13 cellular contexts compared by ENCODE assay signal in genomic region chr12:123238330-123238682, GRCh38. TPM values are rescaled to one million over a fixed set of nuclear protein-coding genes. Genes with fewer than 3 reads are reported as not detected.
A peak's percentile ranks its signal among the peaks of the same experiment; 100 is the strongest.
DNase-seq lines count a peak whose midpoint lies in the region; ATAC-seq and TF ChIP-seq lines count a peak whose summit lies in the region.
"Had no signal": no experiment of that assay in that cellular context is flagged by ENCODE, and none has a peak within 500 bp of the region (broad histone marks: within the 10 kb centered on the region; RNA-seq: fewer than 3 reads in every experiment).

No MANE protein-coding gene starts in this region.

- POLR2A ChIA-PET in CD8-positive, alpha-beta T cell (lab: Charles Lee): interaction anchor here (0.6 to 2.4 kb wide), 7 partner anchors 9 to 1774 kb away, joined by 3 to 17 read pairs (median 7); no protein-coding TSS in a partner anchor
- POLR2A ChIA-PET in naive thymus-derived CD8-positive, alpha-beta T cell (lab: Charles Lee): interaction anchor here (0.6 to 3.0 kb wide), 12 partner anchors 8 to 463 kb away, joined by 3 to 19 read pairs (median 5); partner anchors contain the start of gene CCDC62

- intact Hi-C loops in CD8-positive, alpha-beta T cell (cut with DNase I, micrococcal nuclease): loop anchor here (1.0 to 10.0 kb wide), 7 partner anchors 36 to 714 kb away; partner anchors contain the start of genes KNTC1 (in 1 of the 2) and RSRC2 (in 1 of the 2)
- intact Hi-C loops in activated T-helper 1 cell treated with anti-CD3 and anti-CD28 coated beads, Interleukin-12 subunit alpha, Interleukin-12 subunit beta, Interleukin-2, Interleukin-4 antibody, amounts not matched to agents 30 ng/mL and 10 ng/mL and 1 ng/mL, durations not matched to agents 14 hours and 24 hours and 36 hours (cut with micrococcal nuclease): loop anchor here (1.0 to 10.0 kb wide), 8 partner anchors 38 to 1154 kb away; partner anchors contain the start of genes DIABLO, KNTC1, OGFOD2 and PITPNM2

- no peaks in the 10 kb centered on the region for H3K27me3 ChIP-seq in CD8-positive, alpha-beta T cell (ENCODE audit: insufficient read depth, low read length)
- H3K27me3 ChIP-seq: ascending aorta, heart right ventricle, SJCRH30 had no signal

- DNase-seq in CD8-positive, alpha-beta T cell: no peak
- no peak for DNase-seq in activated T-helper 1 cell treated with anti-CD3 and anti-CD28 coated beads, Interleukin-12 subunit alpha, Interleukin-12 subunit beta, Interleukin-2, Interleukin-4 antibody, amounts not matched to agents 30 ng/mL and 10 ng/mL and 1 ng/mL, durations not matched to agents 14 hours and 24 hours and 36 hours (ENCODE audit: low spot score)
- DNase-seq in naive thymus-derived CD8-positive, alpha-beta T cell: no peak
- DNase-seq in stimulated activated CD4-positive, alpha-beta T cell treated with anti-CD3 and anti-CD28 coated beads, Interleukin-4, amount 100 ng/mL, for 4 hours: no peak
- DNase-seq in cortex of kidney (lab: John Stamatoyannopoulos, UW) (no peak), NCI-H2171 treated with DMSO at 0.1 percent for 48 hours (lab: John Stamatoyannopoulos, UW) (no peak)
- DNase-seq: kidney had no signal

- H3K27me3 Mint-ChIP-seq in CD8-positive, alpha-beta T cell (ENCODE audit: low read depth): no peaks in the 10 kb centered on the region
- peaks cover under 1% of the 10 kb centered on the region for H3K27me3 Mint-ChIP-seq in activated T-helper 1 cell treated with anti-CD3 and anti-CD28 coated beads, Interleukin-12 subunit alpha, Interleukin-12 subunit beta, Interleukin-2, Interleukin-4 antibody, amounts not matched to agents 30 ng/mL and 10 ng/mL and 1 ng/mL, durations not matched to agents 14 hours and 24 hours and 36 hours (ENCODE audit: insufficient read depth)
- no peaks in the 10 kb centered on the region for H3K27me3 Mint-ChIP-seq in naive thymus-derived CD8-positive, alpha-beta T cell

- no peaks in the 10 kb centered on the region for H3K9me3 ChIP-seq in CD8-positive, alpha-beta T cell (ENCODE audit: low read length)
- H3K9me3 ChIP-seq: ascending aorta, heart right ventricle, SJCRH30 had no signal

- peaks cover 64% of the 10 kb centered on the region for H3K4me1 Mint-ChIP-seq in CD8-positive, alpha-beta T cell (ENCODE audit: low read depth)
- peaks cover 52% of the 10 kb centered on the region for H3K4me1 Mint-ChIP-seq in activated T-helper 1 cell treated with anti-CD3 and anti-CD28 coated beads, Interleukin-12 subunit alpha, Interleukin-12 subunit beta, Interleukin-2, Interleukin-4 antibody, amounts not matched to agents 30 ng/mL and 10 ng/mL and 1 ng/mL, durations not matched to agents 14 hours and 24 hours and 36 hours (ENCODE audit: low read depth)
- H3K4me1 Mint-ChIP-seq in naive thymus-derived CD8-positive, alpha-beta T cell: peaks cover 16 to 72% (median 61%) of the 10 kb centered on the region in 4 donors

- H3K36me3 ChIP-seq in CD8-positive, alpha-beta T cell (ENCODE audit: insufficient read depth, low read length): no peaks in the 10 kb centered on the region

- TF ChIP-seq CTCF in C4-2B (conservative IDR thresholded peaks at IDR 0.05): peak; percentile 61
- TF ChIP-seq CTCF in CD8-positive, alpha-beta T cell (IDR thresholded peaks at IDR 0.05): no peak

- H3K36me3 Mint-ChIP-seq in CD8-positive, alpha-beta T cell: peaks cover 40% of the 10 kb centered on the region
- H3K36me3 Mint-ChIP-seq in activated T-helper 1 cell treated with anti-CD3 and anti-CD28 coated beads, Interleukin-12 subunit alpha, Interleukin-12 subunit beta, Interleukin-2, Interleukin-4 antibody, amounts not matched to agents 30 ng/mL and 10 ng/mL and 1 ng/mL, durations not matched to agents 14 hours and 24 hours and 36 hours (ENCODE audit: low read depth): peaks cover 27% of the 10 kb centered on the region
- peaks cover 0 to 55% (median 4%) of the 10 kb centered on the region in 3 donors for H3K36me3 Mint-ChIP-seq in naive thymus-derived CD8-positive, alpha-beta T cell

- H3K4me3 ChIP-seq in CD8-positive, alpha-beta T cell (ENCODE audit: low read depth, low read length): no peak overlapping the region
- H3K4me3 ChIP-seq: ascending aorta, heart right ventricle, SJCRH30, smooth muscle cell had no signal

- H3K4me1 ChIP-seq in CD8-positive, alpha-beta T cell (ENCODE audit: insufficient read depth, low read length): peaks cover 65% of the 10 kb centered on the region
- H3K4me1 ChIP-seq: SJCRH30 had no signal

- ATAC-seq in CD8-positive, alpha-beta T cell: no peak
- no peak for ATAC-seq in naive thymus-derived CD8-positive, alpha-beta T cell
- ATAC-seq in GM19324 (IDR thresholded peaks at IDR 0.05; ENCODE audit: low FRiP score, unreplicated experiment): no peak
- ATAC-seq: heart right ventricle had no signal

- H3K27ac Mint-ChIP-seq in CD8-positive, alpha-beta T cell: peak overlapping the region; percentile 95
- H3K27ac Mint-ChIP-seq in activated T-helper 1 cell treated with anti-CD3 and anti-CD28 coated beads, Interleukin-12 subunit alpha, Interleukin-12 subunit beta, Interleukin-2, Interleukin-4 antibody, amounts not matched to agents 30 ng/mL and 10 ng/mL and 1 ng/mL, durations not matched to agents 14 hours and 24 hours and 36 hours: peak overlapping the region; percentile 86
- H3K27ac Mint-ChIP-seq in naive thymus-derived CD8-positive, alpha-beta T cell: peak overlapping the region; percentile 75 to 94 (median 90)

- no peak overlapping the region for H3K27ac ChIP-seq in C4-2B
- no peak overlapping the region for H3K27ac ChIP-seq in CD8-positive, alpha-beta T cell (ENCODE audit: low read depth, low read length)
- H3K27ac ChIP-seq: ascending aorta, SJCRH30 had no signal

- H3K4me3 Mint-ChIP-seq in CD8-positive, alpha-beta T cell: peak overlapping the region; percentile 71
- peak overlapping the region; percentile 65 for H3K4me3 Mint-ChIP-seq in activated T-helper 1 cell treated with anti-CD3 and anti-CD28 coated beads, Interleukin-12 subunit alpha, Interleukin-12 subunit beta, Interleukin-2, Interleukin-4 antibody, amounts not matched to agents 30 ng/mL and 10 ng/mL and 1 ng/mL, durations not matched to agents 14 hours and 24 hours and 36 hours
- peak overlapping the region in 9 of 10 donors; percentile 46 to 78 (median 72) for H3K4me3 Mint-ChIP-seq in naive thymus-derived CD8-positive, alpha-beta T cell

- CTCF ChIA-PET in CD8-positive, alpha-beta T cell (lab: Charles Lee): interaction anchor here (0.6 to 3.7 kb wide), 54 partner anchors 13 to 1510 kb away, joined by 3 to 63 read pairs (median 4); partner anchors contain the start of gene ABCB9

- no peaks in the 10 kb centered on the region for H3K9me3 Mint-ChIP-seq in CD8-positive, alpha-beta T cell
- H3K9me3 Mint-ChIP-seq in activated T-helper 1 cell treated with anti-CD3 and anti-CD28 coated beads, Interleukin-12 subunit alpha, Interleukin-12 subunit beta, Interleukin-2, Interleukin-4 antibody, amounts not matched to agents 30 ng/mL and 10 ng/mL and 1 ng/mL, durations not matched to agents 14 hours and 24 hours and 36 hours: no peaks in the 10 kb centered on the region
- no peaks in the 10 kb centered on the region for H3K9me3 Mint-ChIP-seq in naive thymus-derived CD8-positive, alpha-beta T cell

RNA-seq across cellular contexts. Expression of gene MTRFR, which starts 5.1 kb away (rescaled TPM):
- total RNA-seq in CD8-positive, alpha-beta T cell: 10 to 100 TPM; 37.7 to 39.4 TPM
- total RNA-seq in activated T-helper 1 cell treated with anti-CD3 and anti-CD28 coated beads, Interleukin-12 subunit alpha, Interleukin-12 subunit beta, Interleukin-2, Interleukin-4 antibody, amounts not matched to agents 30 ng/mL and 10 ng/mL and 1 ng/mL, durations not matched to agents 14 hours and 24 hours and 36 hours: 32.6 and 34.2 TPM in 2 replicates
- total RNA-seq in naive thymus-derived CD8-positive, alpha-beta T cell: 10 to 100 TPM; 61.0 to 62.0 TPM
- 10 to 100 TPM; 45.2 to 63.6 (median 56.5) TPM for polyA plus RNA-seq in naive thymus-derived CD8-positive, alpha-beta T cell

RNA-seq across cellular contexts. Expression of gene MPHOSPH9, which starts 5.4 kb away (rescaled TPM):
- 10 to 100 TPM; 82.2 to 84.4 TPM for total RNA-seq in CD8-positive, alpha-beta T cell
- 87.3 and 89.9 TPM in 2 replicates for total RNA-seq in activated T-helper 1 cell treated with anti-CD3 and anti-CD28 coated beads, Interleukin-12 subunit alpha, Interleukin-12 subunit beta, Interleukin-2, Interleukin-4 antibody, amounts not matched to agents 30 ng/mL and 10 ng/mL and 1 ng/mL, durations not matched to agents 14 hours and 24 hours and 36 hours
- total RNA-seq in naive thymus-derived CD8-positive, alpha-beta T cell: 10 to 100 TPM; 81.1 to 81.8 TPM
- 10 to 100 TPM; 33.9 to 53.4 (median 44.8) TPM for polyA plus RNA-seq in naive thymus-derived CD8-positive, alpha-beta T cell

RNA-seq across cellular contexts. Expression of gene CDK2AP1, which starts 33.4 kb away (rescaled TPM):
- 1 to 10 TPM; 3.8 to 4.1 TPM for total RNA-seq in CD8-positive, alpha-beta T cell
- 70.8 and 72.5 TPM in 2 replicates for total RNA-seq in activated T-helper 1 cell treated with anti-CD3 and anti-CD28 coated beads, Interleukin-12 subunit alpha, Interleukin-12 subunit beta, Interleukin-2, Interleukin-4 antibody, amounts not matched to agents 30 ng/mL and 10 ng/mL and 1 ng/mL, durations not matched to agents 14 hours and 24 hours and 36 hours
- total RNA-seq in naive thymus-derived CD8-positive, alpha-beta T cell: 1 to 10 TPM; 7.4 to 7.8 TPM
- 1 to 10 TPM; 2.0 to 6.4 (median 5.4) TPM for polyA plus RNA-seq in naive thymus-derived CD8-positive, alpha-beta T cell
